ENCODE assay signal across 13 cellular contexts in the genomic region with DNA sequence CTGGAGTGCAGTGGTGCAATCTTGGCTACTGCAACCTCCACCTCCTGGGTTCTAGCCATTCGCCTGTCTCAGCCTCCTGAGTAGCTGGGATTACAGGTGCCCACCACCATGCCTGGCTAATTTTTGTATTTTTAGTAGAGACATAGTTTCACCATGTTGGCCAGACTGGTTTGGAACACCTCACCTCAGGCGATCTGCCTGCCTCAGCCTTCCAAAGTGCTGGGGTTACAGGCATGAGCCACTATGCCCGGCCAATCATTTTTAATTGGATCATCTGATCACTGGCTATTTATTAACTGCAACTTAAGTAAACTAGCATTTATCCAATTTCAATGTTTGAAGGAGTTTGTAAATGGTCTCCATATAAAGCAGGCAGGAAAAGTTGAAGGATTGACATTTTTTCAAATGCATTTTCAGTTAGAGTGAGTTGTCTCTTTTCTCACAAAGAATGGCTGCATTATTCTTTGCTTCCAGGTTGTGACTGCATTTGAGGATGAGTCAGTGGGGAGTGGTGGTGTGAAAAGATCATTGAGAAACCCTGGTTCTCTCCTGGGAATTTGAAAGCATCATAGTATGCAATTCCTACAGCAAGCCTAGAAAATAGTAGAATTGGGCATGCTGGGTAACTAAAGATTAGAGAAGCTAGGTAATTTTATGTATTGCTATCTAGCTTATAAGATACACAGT.
DNase-seq lines count a peak whose midpoint lies in the region; ATAC-seq, FAIRE-seq and TF ChIP-seq lines count a peak whose summit lies in the region.
"Had no signal": no experiment of that assay in that cellular context is flagged by ENCODE, and none has a peak within 500 bp of the region (broad histone marks: within the 10 kb centered on the region; RNA-seq: fewer than 3 reads in every experiment).

No MANE protein-coding gene starts in this region.

- H3K4me1 Mint-ChIP-seq in astrocyte (ENCODE audit: low read depth, unreplicated experiment) = no peaks in the 10 kb centered on the region
- H3K4me1 Mint-ChIP-seq: B cell had no signal

- peak overlapping the region; percentile 34 for H3K27ac Mint-ChIP-seq in astrocyte (ENCODE audit: unreplicated experiment)
- H3K27ac Mint-ChIP-seq: activated naive CD4-positive, alpha-beta T cell treated with anti-CD3 and anti-CD28 coated beads for 36 hours; B cell had no signal

- H3K4me3 Mint-ChIP-seq in astrocyte (ENCODE audit: unreplicated experiment) = no peak overlapping the region
- H3K4me3 Mint-ChIP-seq: activated naive CD4-positive, alpha-beta T cell treated with anti-CD3 and anti-CD28 coated beads for 36 hours; B cell had no signal

- intact Hi-C loops in left ventricle myocardium superior (cut with micrococcal nuclease) (no loop called here), cardiac septum (cut with DNase I) (no loop called here), right cardiac atrium (cut with DNase I) (no loop called here), uterus (cut with DNase I; ENCODE audit: low total_unique reads) (no loop called here)

- H2AFZ ChIP-seq in astrocyte (ENCODE audit: low read depth, low read length) = no peak overlapping the region

- no peaks in the 10 kb centered on the region for H3K36me3 ChIP-seq in astrocyte (ENCODE audit: insufficient read depth, low read length)
- no peaks in the 10 kb centered on the region for H3K36me3 ChIP-seq in uterus

- H3K9me3 ChIP-seq in astrocyte (ENCODE audit: insufficient read depth, low read depth, low read length) = no peaks in the 10 kb centered on the region
- H3K9me3 ChIP-seq in right cardiac atrium (ENCODE audit: control insufficient read depth, low read length) = no peaks in the 10 kb centered on the region
- H3K9me3 ChIP-seq in uterus = no peaks in the 10 kb centered on the region

- H3K36me3 Mint-ChIP-seq in astrocyte (ENCODE audit: low read depth, unreplicated experiment) = no peaks in the 10 kb centered on the region

- H3K27ac ChIP-seq in astrocyte (ENCODE audit: low read depth, low read length) (peak overlapping the region; percentile 36), right cardiac atrium (ENCODE audit: low read length) (no peak overlapping the region), uterus (no peak overlapping the region)

- no peak for TF ChIP-seq POLR2A in uterus (IDR thresholded peaks at IDR 0.05)

- WGBS in right cardiac atrium = 95% methylated on average over 3 of the region's 3 CpGs

- H3K27me3 Mint-ChIP-seq in astrocyte (ENCODE audit: low read depth, unreplicated experiment) = no peaks in the 10 kb centered on the region
- H3K27me3 Mint-ChIP-seq: B cell had no signal

- TF ChIP-seq CTCF in astrocyte (IDR thresholded peaks at IDR 0.05; ENCODE audit: insufficient read depth, low read depth, low read length) = no peak
- TF ChIP-seq CTCF in uterus (IDR thresholded peaks at IDR 0.05) = no peak

- H3K9me3 Mint-ChIP-seq in astrocyte (ENCODE audit: unreplicated experiment) = no peaks in the 10 kb centered on the region
- H3K9me3 Mint-ChIP-seq: activated naive CD4-positive, alpha-beta T cell treated with anti-CD3 and anti-CD28 coated beads for 36 hours had no signal

- no peak overlapping the region for H3K4me3 ChIP-seq in astrocyte (ENCODE audit: insufficient read depth, low read depth, low read length)
- H3K4me3 ChIP-seq in right cardiac atrium (ENCODE audit: low read length) = no peak overlapping the region
- H3K4me3 ChIP-seq in uterus = no peak overlapping the region

- no peak overlapping the region for H3K4me2 ChIP-seq in astrocyte (ENCODE audit: low read length)

- DNase-seq in left ventricle myocardium superior (no peak), cardiac septum (ENCODE audit: low spot score) (no peak), astrocyte (ENCODE audit: low read depth) (peak; percentile 77), right cardiac atrium (peak in 1 of 3 donors; percentile 29), uterus (no peak), occipital lobe (lab: John Stamatoyannopoulos, UW) (no peak), putamen (ENCODE audit: low spot score) (no peak), cerebellar nuclear complex (lab: John Stamatoyannopoulos, UW) (no peak)
- DNase-seq: activated naive CD4-positive, alpha-beta T cell treated with anti-CD3 and anti-CD28 coated beads for 36 hours; kidney; SHP77 treated with DMSO at 0.1 percent for 48 hours; stimulated activated CD4-positive, alpha-beta T cell treated with anti-CD3 and anti-CD28 coated beads, Interleukin-4, amount 100 ng/mL, for 24 hours had no signal

- no peaks in the 10 kb centered on the region for H3K79me2 ChIP-seq in astrocyte (ENCODE audit: insufficient read depth, low read length)

- no peaks in the 10 kb centered on the region for H4K20me1 ChIP-seq in astrocyte (ENCODE audit: insufficient read depth, low read length)

- H3K9ac ChIP-seq in astrocyte (ENCODE audit: low read length) = no peak overlapping the region

- FAIRE-seq in astrocyte (lab: Jason Lieb, UNC) = peak; percentile 68
- FAIRE-seq: kidney had no signal

- H3K27me3 ChIP-seq in astrocyte (ENCODE audit: insufficient read depth, low read length) = no peaks in the 10 kb centered on the region
- H3K27me3 ChIP-seq in right cardiac atrium (ENCODE audit: control insufficient read depth, insufficient read depth) = no peaks in the 10 kb centered on the region
- no peaks in the 10 kb centered on the region for H3K27me3 ChIP-seq in uterus

- no peaks in the 10 kb centered on the region for H3K4me1 ChIP-seq in astrocyte (ENCODE audit: insufficient read depth, low read length)
- no peaks in the 10 kb centered on the region for H3K4me1 ChIP-seq in right cardiac atrium (ENCODE audit: control insufficient read depth, insufficient read depth, low read length)
- H3K4me1 ChIP-seq in uterus = no peaks in the 10 kb centered on the region

- peak; percentile 58 for ATAC-seq in left ventricle myocardium superior
- ATAC-seq in right cardiac atrium = peak; percentile 50 to 59
